ENCODE assay signal across 9 cellular contexts in the genomic region with DNA sequence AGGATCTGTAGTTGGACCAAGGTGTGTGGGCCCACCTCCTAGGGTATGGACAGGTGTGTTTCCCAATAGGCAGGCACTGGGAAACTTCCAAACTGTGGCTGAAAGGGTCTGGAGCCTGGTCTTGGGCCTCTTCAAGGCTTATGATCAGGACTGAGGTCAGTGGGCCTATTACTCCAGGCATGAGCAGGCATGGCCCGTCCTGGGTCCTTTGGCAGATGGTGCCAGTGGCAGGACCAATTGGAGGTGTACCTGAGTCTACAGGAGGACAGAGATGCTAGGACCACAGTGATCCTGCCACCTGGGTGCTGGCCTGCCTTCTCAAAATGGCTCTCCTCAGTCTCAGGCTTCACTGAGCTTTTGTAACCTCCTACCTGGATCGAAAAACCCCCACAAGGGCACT.
"Had no signal": no experiment of that assay in that cellular context is flagged by ENCODE, and none has a peak within 500 bp of the region (broad histone marks: within the 10 kb centered on the region; RNA-seq: fewer than 3 reads in every experiment).

No MANE protein-coding gene starts in this region.

- H3K4me1 ChIP-seq: HAP-1 had no signal

- H3K36me3 ChIP-seq: HAP-1 had no signal

- DNase-seq: GM23248, GOT3, H7, H9, HCEC 1CT, HFFc6 had no signal

- H3K4me3 ChIP-seq: GM23248, GM23338, HAP-1 had no signal

- H3K27ac Mint-ChIP-seq: GM23338, H9, HFFc6 had no signal

- H3K9ac ChIP-seq: GM23248 had no signal

- H3K4me2 ChIP-seq: GM23338 had no signal

- H3K9me3 ChIP-seq: HAP-1 had no signal

- H3K27ac ChIP-seq: GM23248 had no signal

- ATAC-seq: GM23338, HCT116 had no signal

- H3K9me3 Mint-ChIP-seq: GM23338, H9, HFFc6 had no signal

- H3K4me3 Mint-ChIP-seq: GM23338, H9, HFFc6 had no signal

- H2AFZ ChIP-seq: GM23248, GM23338 had no signal
